In genomic region chr6:161736341-161736740, GRCh38 we compare ENCODE assay signal across 20 cellular contexts.
"Had no signal": no experiment of that assay in that cellular context is flagged by ENCODE, and none has a peak within 500 bp of the region (broad histone marks: within the 10 kb centered on the region; RNA-seq: fewer than 3 reads in every experiment).

No MANE protein-coding gene starts in this region.

- H2AFZ ChIP-seq: parathyroid adenoma had no signal

- H3K79me2 ChIP-seq: parathyroid adenoma had no signal

- H3K27ac ChIP-seq: gastrocnemius medialis, left lung, neutrophil, parathyroid adenoma, right atrium auricular region, thoracic aorta, tibial nerve, upper lobe of left lung had no signal

- H3K9me3 ChIP-seq: gastrocnemius medialis, neutrophil, right atrium auricular region, thoracic aorta, tibial nerve, upper lobe of left lung had no signal

- H3K9ac ChIP-seq: parathyroid adenoma had no signal

- ATAC-seq: effector memory CD8-positive, alpha-beta T cell; gastrocnemius medialis; left lung; naive thymus-derived CD8-positive, alpha-beta T cell; sciatic nerve; stimulated activated memory B cell treated with anti-CD40 and anti-IgM and Interleukin-4, amounts not matched to agents 10 μg/mL and 1 μg/mL and 100 μg/mL, for 72 hours; stimulated activated naive CD8-positive, alpha-beta T cell treated with anti-CD3 and anti-CD28 coated beads, Interleukin-15, Interleukin-2, amounts not matched to agents 100 U/mL and 50 U/mL, for 24 hours had no signal

- DNase-seq: cerebellar nuclear complex; cortex of kidney; effector memory CD8-positive, alpha-beta T cell; gastrocnemius medialis; head of caudate nucleus; left lung; mesenchymal stem cell; naive thymus-derived CD8-positive, alpha-beta T cell; nephron progenitor cell; stimulated activated CD4-positive, alpha-beta T cell treated with anti-CD3 and anti-CD28 coated beads, Interleukin-4, amount 100 ng/mL, for 4 hours; stimulated activated naive CD8-positive, alpha-beta T cell treated with anti-CD3 and anti-CD28 coated beads, Interleukin-15, Interleukin-2, amounts not matched to agents 100 U/mL and 50 U/mL, for 24 hours; upper lobe of left lung had no signal

- H3K36me3 Mint-ChIP-seq: stimulated activated memory B cell treated with anti-CD40 and anti-IgM and Interleukin-4, amounts not matched to agents 10 μg/mL and 1 μg/mL and 100 μg/mL, for 72 hours had no signal

- H3K9me3 Mint-ChIP-seq: nephron progenitor cell; stimulated activated memory B cell treated with anti-CD40 and anti-IgM and Interleukin-4, amounts not matched to agents 10 μg/mL and 1 μg/mL and 100 μg/mL, for 72 hours had no signal

- H3K4me1 Mint-ChIP-seq: stimulated activated memory B cell treated with anti-CD40 and anti-IgM and Interleukin-4, amounts not matched to agents 10 μg/mL and 1 μg/mL and 100 μg/mL, for 72 hours had no signal

- H3K36me3 ChIP-seq: gastrocnemius medialis, left lung, neutrophil, right atrium auricular region, thoracic aorta, tibial nerve, upper lobe of left lung had no signal

- H3K27me3 Mint-ChIP-seq: effector memory CD8-positive, alpha-beta T cell; stimulated activated memory B cell treated with anti-CD40 and anti-IgM and Interleukin-4, amounts not matched to agents 10 μg/mL and 1 μg/mL and 100 μg/mL, for 72 hours had no signal

- H3K27ac Mint-ChIP-seq: effector memory CD8-positive, alpha-beta T cell; naive thymus-derived CD8-positive, alpha-beta T cell; progenitor cell of endocrine pancreas; stimulated activated memory B cell treated with anti-CD40 and anti-IgM and Interleukin-4, amounts not matched to agents 10 μg/mL and 1 μg/mL and 100 μg/mL, for 72 hours had no signal

- H3K4me3 ChIP-seq: gastrocnemius medialis, left lung, right atrium auricular region, thoracic aorta, tibial nerve, upper lobe of left lung had no signal

- H3K4me1 ChIP-seq: gastrocnemius medialis, left lung, parathyroid adenoma, right atrium auricular region, tibial nerve, upper lobe of left lung had no signal

- H3K4me3 Mint-ChIP-seq: effector memory CD8-positive, alpha-beta T cell; naive thymus-derived CD8-positive, alpha-beta T cell; nephron progenitor cell; stimulated activated memory B cell treated with anti-CD40 and anti-IgM and Interleukin-4, amounts not matched to agents 10 μg/mL and 1 μg/mL and 100 μg/mL, for 72 hours had no signal

- H3K27me3 ChIP-seq: gastrocnemius medialis, left lung, neutrophil, right atrium auricular region, tibial nerve, upper lobe of left lung had no signal
